1 cellular context compared by ENCODE assay signal in genomic region chr15:89419370-89419984, GRCh38.
TF ChIP-seq lines count a peak whose summit lies in the region.

No MANE protein-coding gene starts in this region.

TF ChIP-seq in K562, 482 proteins besides CTCF, POLR2A, EP300 and RAD21 (continued from another document):
- no peak for TF ChIP-seq E4F1 (CRISPR knock-in tag; IDR thresholded peaks at IDR 0.05; ENCODE audit: borderline replicate concordance)
- TF ChIP-seq GABPB1 (CRISPR knock-in tag; IDR thresholded peaks at IDR 0.05): peak; percentile 44; the same call in 1 of the 2 replicates
- TF ChIP-seq ZNF766 (CRISPR knock-in tag; conservative IDR thresholded peaks at IDR 0.05): peak; percentile 52; the same call in 1 of the 2 replicates
- TF ChIP-seq NKRF (IDR thresholded peaks at IDR 0.05; ENCODE audit: borderline replicate concordance): no peak
- TF ChIP-seq SMARCA4 (IDR thresholded peaks at IDR 0.05): no peak
